ENCODE assay signal across 25 cellular contexts in genomic region chr3:159740054-159740453, GRCh38.
"Had no signal": no experiment of that assay in that cellular context is flagged by ENCODE, and none has a peak within 500 bp of the region (broad histone marks: within the 10 kb centered on the region; RNA-seq: fewer than 3 reads in every experiment).

No MANE protein-coding gene starts in this region.

- H3K9me3 ChIP-seq: body of pancreas, right lobe of liver, stomach, suprapubic skin, transverse colon, uterus had no signal

- H3K4me3 Mint-ChIP-seq: activated naive CD4-positive, alpha-beta T cell treated with anti-CD3 and anti-CD28 coated beads, Interleukin-2, amount 50 U/mL, for 24 hours; naive B cell; stimulated activated memory B cell treated with anti-CD40 and anti-IgM and Interleukin-4, amounts not matched to agents 10 μg/mL and 1 μg/mL and 100 μg/mL, for 72 hours; T-helper 2 cell treated with Interferon-gamma antibody and Interleukin-4, amounts not matched to agents 5 μg/mL and 100 μg/mL, for 36 hours had no signal

- H3K9me3 Mint-ChIP-seq: stimulated activated memory B cell treated with anti-CD40 and anti-IgM and Interleukin-4, amounts not matched to agents 10 μg/mL and 1 μg/mL and 100 μg/mL, for 72 hours; T-helper 2 cell treated with Interferon-gamma antibody and Interleukin-4, amounts not matched to agents 5 μg/mL and 100 μg/mL, for 36 hours had no signal

- H3K4me1 ChIP-seq: body of pancreas, stomach, suprapubic skin, transverse colon, uterus had no signal

- H3K27me3 ChIP-seq: body of pancreas, cardiac muscle cell, right lobe of liver, suprapubic skin, transverse colon, uterus had no signal

- H3K36me3 ChIP-seq: cardiac muscle cell, right lobe of liver, stomach, suprapubic skin, transverse colon, uterus had no signal

- H3K4me3 ChIP-seq: body of pancreas, cardiac muscle cell, right lobe of liver, stomach, suprapubic skin, transverse colon, uterus had no signal

- H3K36me3 Mint-ChIP-seq: activated naive CD4-positive, alpha-beta T cell treated with anti-CD3 and anti-CD28 coated beads, Interleukin-2, amount 50 U/mL, for 24 hours; naive B cell; stimulated activated memory B cell treated with anti-CD40 and anti-IgM and Interleukin-4, amounts not matched to agents 10 μg/mL and 1 μg/mL and 100 μg/mL, for 72 hours had no signal

- ATAC-seq: body of pancreas; left colon; right lobe of liver; stimulated activated memory B cell treated with anti-CD40 and anti-IgM and Interleukin-4, amounts not matched to agents 10 μg/mL and 1 μg/mL and 100 μg/mL, for 72 hours had no signal

- H3K27ac ChIP-seq: body of pancreas, cardiac muscle cell, right lobe of liver, stomach, suprapubic skin, transverse colon, uterus, VCaP had no signal

- H3K27ac Mint-ChIP-seq: activated naive CD4-positive, alpha-beta T cell treated with anti-CD3 and anti-CD28 coated beads, Interleukin-2, amount 50 U/mL, for 24 hours; stimulated activated memory B cell treated with anti-CD40 and anti-IgM and Interleukin-4, amounts not matched to agents 10 μg/mL and 1 μg/mL and 100 μg/mL, for 72 hours; T-helper 2 cell treated with Interferon-gamma antibody and Interleukin-4, amounts not matched to agents 5 μg/mL and 100 μg/mL, for 36 hours had no signal

- H3K4me1 Mint-ChIP-seq: activated naive CD4-positive, alpha-beta T cell treated with anti-CD3 and anti-CD28 coated beads, Interleukin-2, amount 50 U/mL, for 24 hours; naive B cell; stimulated activated memory B cell treated with anti-CD40 and anti-IgM and Interleukin-4, amounts not matched to agents 10 μg/mL and 1 μg/mL and 100 μg/mL, for 72 hours had no signal

- DNase-seq: activated CD4-positive, alpha-beta T cell treated with anti-CD3 and anti-CD28 coated beads for 1 hour; activated CD4-positive, alpha-beta T cell treated with anti-CD3 and anti-CD28 coated beads, Interleukin-2, amount 50 U/mL, for 1 hour; activated gamma-delta T cell treated with Interleukin-2 at 50 U/mL for 16 hours; activated T-cell treated with anti-CD3 and anti-CD28 coated beads, Interleukin-2, amount 50 U/mL, for 1 hour; anterior cingulate cortex; body of pancreas; foreskin fibroblast; hypothalamus; islet precursor cell; left colon; mesenchymal stem cell; naive B cell; nucleus accumbens; right lobe of liver; small intestine; stimulated activated CD4-positive, alpha-beta T cell treated with anti-CD3 and anti-CD28 coated beads, Interleukin-2, amount 100 ng/mL, for 24 hours; stomach; transverse colon; uterus had no signal
